ENCODE assay signal across 8 cellular contexts in genomic region chr5:86617756-86618577, GRCh38. TPM values are rescaled to one million over a fixed set of nuclear protein-coding genes. Genes with fewer than 3 reads are reported as not detected.
DNase-seq lines count a peak whose midpoint lies in the region; ATAC-seq and TF ChIP-seq lines count a peak whose summit lies in the region.

Gene COX7C, plus strand, starts transcription at chr5:86617941. Its CDS starts 115 bp downstream, at chr5:86618056.

- peaks cover 33% of the 10 kb centered on the region for H3K4me1 Mint-ChIP-seq in activated CD4-positive, alpha-beta T cell treated with anti-CD3 and anti-CD28 coated beads, Interleukin-2, amount 10 ng/mL, durations not matched to agents 7 days and 5 days

- POLR2A ChIA-PET in activated CD4-positive, alpha-beta T cell treated with anti-CD3 and anti-CD28 coated beads, Interleukin-2, amount 10 ng/mL, durations not matched to agents 7 days and 5 days (lab: Charles Lee) = no interaction called here

- H3K4me3 ChIP-seq in BLaER1 = peak within 1 kb of the TSS; percentile 94
- peak within 1 kb of the TSS; percentile 91 for H3K4me3 ChIP-seq in coronary artery

- H3K9me3 Mint-ChIP-seq in activated CD4-positive, alpha-beta T cell treated with anti-CD3 and anti-CD28 coated beads, Interleukin-2, amount 10 ng/mL, durations not matched to agents 7 days and 5 days = peaks cover 7% of the 10 kb centered on the region

- peak within 1 kb of the TSS; percentile 76 for H3K4me2 ChIP-seq in BLaER1

- H3K9me3 ChIP-seq in BLaER1 = no peaks in the 10 kb centered on the region

- ATAC-seq in GM19328 (IDR thresholded peaks at IDR 0.05; ENCODE audit: unreplicated experiment) (peak; percentile 96), HG03520 (IDR thresholded peaks at IDR 0.05; ENCODE audit: unreplicated experiment) (peak; percentile 99)

- H3K36me3 ChIP-seq in BLaER1 = peaks cover 37% of the 10 kb centered on the region

- H3K27me3 Mint-ChIP-seq in activated CD4-positive, alpha-beta T cell treated with anti-CD3 and anti-CD28 coated beads, Interleukin-2, amount 10 ng/mL, durations not matched to agents 7 days and 5 days = peaks cover 6% of the 10 kb centered on the region

- H3K4me1 ChIP-seq in BLaER1 = peaks cover 14% of the 10 kb centered on the region

- H3K27ac Mint-ChIP-seq in activated CD4-positive, alpha-beta T cell treated with anti-CD3 and anti-CD28 coated beads, Interleukin-2, amount 10 ng/mL, durations not matched to agents 7 days and 5 days = peak within 1 kb of the TSS; percentile 99

- CTCF ChIA-PET in activated CD4-positive, alpha-beta T cell treated with anti-CD3 and anti-CD28 coated beads, Interleukin-2, amount 10 ng/mL, durations not matched to agents 7 days and 5 days (lab: Charles Lee) = interaction anchor here (1.1 kb wide), 1 partner anchor 18 kb away, joined by 3 read pairs; no protein-coding TSS in a partner anchor

- DNase-seq in NCI-H69 (lab: John Stamatoyannopoulos, UW) (peak; percentile 99), coronary artery (ENCODE audit: low spot score) (peak; percentile 93)
- DNase-seq in activated CD4-positive, alpha-beta T cell treated with anti-CD3 and anti-CD28 coated beads, Interleukin-2, amount 10 ng/mL, durations not matched to agents 7 days and 5 days = peak; percentile 97
- DNase-seq in stimulated activated CD4-positive, alpha-beta T cell treated with anti-CD3 and anti-CD28 coated beads, Interleukin-1b, Interleukin-23, amount 100 ng/mL, for 4 hours (ENCODE audit: low read depth in 2 of 2) = peak; percentile 68 to 91

- peak within 1 kb of the TSS; percentile 95 for H3K9ac ChIP-seq in BLaER1

- H3K27ac ChIP-seq in BLaER1 = peak within 1 kb of the TSS; percentile 93
- peak within 1 kb of the TSS; percentile 72 to 89 for H3K27ac ChIP-seq in coronary artery
- peak within 1 kb of the TSS; percentile 86 for H3K27ac ChIP-seq in layer of hippocampus (ENCODE audit: low read depth, low read length)

- H3K27me3 ChIP-seq in BLaER1 = no peaks in the 10 kb centered on the region
- no peaks in the 10 kb centered on the region for H3K27me3 ChIP-seq in layer of hippocampus (ENCODE audit: control insufficient read depth, insufficient read depth, low read length)

- TF ChIP-seq CTCF in coronary artery (IDR thresholded peaks at IDR 0.05) = no peak

- peak within 1 kb of the TSS; percentile 99 for H3K4me3 Mint-ChIP-seq in activated CD4-positive, alpha-beta T cell treated with anti-CD3 and anti-CD28 coated beads, Interleukin-2, amount 10 ng/mL, durations not matched to agents 7 days and 5 days

- peaks cover 52% of the 10 kb centered on the region for H3K36me3 Mint-ChIP-seq in activated CD4-positive, alpha-beta T cell treated with anti-CD3 and anti-CD28 coated beads, Interleukin-2, amount 10 ng/mL, durations not matched to agents 7 days and 5 days (ENCODE audit: low read depth)

- peaks cover 16% of the 10 kb centered on the region; the same call in 1 of the 2 replicates for H4K20me1 ChIP-seq in BLaER1

RNA-seq across cellular contexts. Expression of gene COX7C, which starts in this region (rescaled TPM):
- total RNA-seq in activated CD4-positive, alpha-beta T cell treated with anti-CD3 and anti-CD28 coated beads, Interleukin-2, amount 10 ng/mL, durations not matched to agents 7 days and 5 days = 100 to 1,000 TPM; 441 to 448 TPM

Comparison
In these comparisons a context has a peak if more than half of its experiments do, and no peak if none do; other contexts are left out.
1. Peak in every context shown above with its lines: DNase-seq, ATAC-seq, H3K4me3 ChIP-seq and H3K27ac ChIP-seq.